ENCODE assay signal across 1 cellular context in the genomic region with DNA sequence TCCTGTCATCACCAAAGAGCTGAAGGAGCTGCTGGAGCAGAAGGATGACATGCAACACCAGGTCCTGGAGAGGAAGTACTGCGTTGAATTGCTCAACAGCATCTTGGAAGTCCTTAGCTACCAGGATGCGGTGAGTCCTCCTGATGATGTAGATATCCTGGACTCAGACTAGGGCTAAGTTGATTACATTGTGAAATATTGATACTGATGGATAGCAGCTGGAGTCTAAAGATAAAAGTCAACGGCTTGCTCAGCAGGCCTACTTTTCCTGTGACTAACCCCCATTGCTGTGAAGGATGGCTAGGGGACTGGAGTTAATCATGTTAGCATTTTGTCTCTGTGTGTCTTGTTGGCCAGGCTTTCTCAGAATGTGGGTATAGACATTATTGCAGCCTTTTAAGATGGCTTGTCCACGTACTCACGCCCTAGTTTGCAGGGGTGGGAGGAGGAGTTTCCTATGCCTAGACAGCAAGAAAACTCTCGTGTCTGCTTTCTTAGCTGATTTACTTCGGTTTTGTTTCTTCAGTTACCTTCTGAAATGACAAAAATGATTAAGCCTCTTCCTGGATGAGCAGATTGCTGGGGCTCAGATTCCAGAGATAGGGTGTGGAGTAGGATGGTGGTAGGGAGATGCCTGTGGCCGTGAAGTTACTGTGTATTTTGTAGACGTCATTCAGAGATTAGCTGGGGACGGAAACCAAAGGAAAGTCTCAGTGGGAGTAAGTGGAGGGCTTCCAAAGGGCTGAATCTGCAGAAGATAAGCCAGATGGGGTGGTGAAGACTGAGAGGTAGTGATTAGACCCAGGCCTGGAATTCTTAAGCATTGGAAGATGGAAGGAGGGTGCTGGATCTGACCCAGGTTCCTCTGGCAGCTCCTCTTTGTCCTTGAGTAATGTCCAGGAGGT.
TF ChIP-seq lines count a peak whose summit lies in the region.

No MANE protein-coding gene starts in this region.

TF ChIP-seq in K562, 482 proteins besides CTCF, POLR2A, EP300 and RAD21 (continued from another document and continues in another):
- TF ChIP-seq, protein P1, sequence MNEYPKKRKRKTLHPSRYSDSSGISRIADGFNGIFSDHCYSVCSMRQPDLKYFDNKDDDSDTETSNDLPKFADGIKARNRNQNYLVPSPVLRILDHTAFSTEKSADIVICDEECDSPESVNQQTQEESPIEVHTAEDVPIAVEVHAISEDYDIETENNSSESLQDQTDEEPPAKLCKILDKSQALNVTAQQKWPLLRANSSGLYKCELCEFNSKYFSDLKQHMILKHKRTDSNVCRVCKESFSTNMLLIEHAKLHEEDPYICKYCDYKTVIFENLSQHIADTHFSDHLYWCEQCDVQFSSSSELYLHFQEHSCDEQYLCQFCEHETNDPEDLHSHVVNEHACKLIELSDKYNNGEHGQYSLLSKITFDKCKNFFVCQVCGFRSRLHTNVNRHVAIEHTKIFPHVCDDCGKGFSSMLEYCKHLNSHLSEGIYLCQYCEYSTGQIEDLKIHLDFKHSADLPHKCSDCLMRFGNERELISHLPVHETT (CRISPR knock-in tag; conservative IDR thresholded peaks at IDR 0.05 in 1 of 2, IDR thresholded peaks at IDR 0.05 in 1 of 2), result peak in 1 of 2 experiments; percentile 51; a peak in 2 of 4 replicates
- TF ChIP-seq IFI16 (CRISPR knock-in tag; IDR thresholded peaks at IDR 0.05) (no peak), CBFA2T2 (conservative IDR thresholded peaks at IDR 0.05) (peak; percentile 86), TAL1 (IDR thresholded peaks at IDR 0.05) (peak; percentile 81), FOSL1 (tag; conservative IDR thresholded peaks at IDR 0.05) (peak; percentile 90), CCNT2 (IDR thresholded peaks at IDR 0.05; ENCODE audit: borderline replicate concordance, extremely low read depth, insufficient read length, low read depth, low read length) (peak; percentile 37), ZNF764 (CRISPR knock-in tag; IDR thresholded peaks at IDR 0.05; ENCODE audit: low read depth) (no peak), DDX20 (tag; IDR thresholded peaks at IDR 0.05; ENCODE audit: low read depth) (no peak), SNIP1 (IDR thresholded peaks at IDR 0.05; ENCODE audit: low read depth) (no peak), SIN3B (IDR thresholded peaks at IDR 0.05; ENCODE audit: low read depth) (no peak), DMBX1 (CRISPR knock-in tag; IDR thresholded peaks at IDR 0.05; ENCODE audit: borderline replicate concordance) (no peak), EGR1 (conservative IDR thresholded peaks at IDR 0.05) (peak; percentile 51), ZNF174 (CRISPR knock-in tag; IDR thresholded peaks at IDR 0.05) (no peak), GTF2A2 (tag; IDR thresholded peaks at IDR 0.05) (no peak), ERF (CRISPR knock-in tag; IDR thresholded peaks at IDR 0.05) (no peak), HCFC1 (IDR thresholded peaks at IDR 0.05; ENCODE audit: low read depth, low read length) (no peak), ZFP36 (IDR thresholded peaks at IDR 0.05; ENCODE audit: low read depth, low read length, partially characterized antibody) (peak; percentile 4), HMG20B (CRISPR knock-in tag; IDR thresholded peaks at IDR 0.05) (no peak), POU5F1 (IDR thresholded peaks at IDR 0.05; ENCODE audit: borderline replicate concordance, low read depth, low read length, partially characterized antibody) (no peak), SOX6 (IDR thresholded peaks at IDR 0.05) (peak; percentile 44; the same call in 1 of the 2 replicates), SLC30A9 (CRISPR knock-in tag; IDR thresholded peaks at IDR 0.05) (no peak), KAT8 (IDR thresholded peaks at IDR 0.05; ENCODE audit: low read depth) (no peak), CREM (IDR thresholded peaks at IDR 0.05; ENCODE audit: low read depth) (peak; percentile 83), RFX1 (IDR thresholded peaks at IDR 0.05) (peak; percentile 26; the same call in 1 of the 2 replicates), ZNF3 (CRISPR knock-in tag; IDR thresholded peaks at IDR 0.05) (no peak), TRIM28 (IDR thresholded peaks at IDR 0.05) (no peak), ZBTB7A (IDR thresholded peaks at IDR 0.05; ENCODE audit: borderline replicate concordance, control insufficient read depth, low read depth, low read length) (no peak), ZFPM2 (CRISPR knock-in tag; IDR thresholded peaks at IDR 0.05) (no peak), MYBL2 (IDR thresholded peaks at IDR 0.05; ENCODE audit: low read depth) (no peak), MYBL2 (CRISPR knock-in tag; IDR thresholded peaks at IDR 0.05; ENCODE audit: borderline replicate concordance) (no peak), KHSRP (IDR thresholded peaks at IDR 0.05) (no peak), YBX1 (IDR thresholded peaks at IDR 0.05) (no peak), ZKSCAN8 (CRISPR knock-in tag; IDR thresholded peaks at IDR 0.05) (peak; percentile 33; the same call in 1 of the 2 replicates), ZBED1 (IDR thresholded peaks at IDR 0.05) (peak; percentile 27; the same call in 1 of the 2 replicates), MAFK (IDR thresholded peaks at IDR 0.05; ENCODE audit: low read length) (peak; percentile 42), BRCA1 (IDR thresholded peaks at IDR 0.05) (no peak), BRCA1 (CRISPR knock-in tag; IDR thresholded peaks at IDR 0.05) (no peak), HDAC1 (IDR thresholded peaks at IDR 0.05) (peak in 1 of 2 experiments; percentile 75; a peak in 2 of 4 replicates), MEIS2 (IDR thresholded peaks at IDR 0.05; ENCODE audit: partially characterized antibody) (peak; percentile 79), MBD2 (IDR thresholded peaks at IDR 0.05; ENCODE audit: borderline replicate concordance, low read depth) (peak; percentile 16; the same call in 1 of the 2 replicates), TEAD2 (tag; IDR thresholded peaks at IDR 0.05) (no peak), SMAD1 (IDR thresholded peaks at IDR 0.05; ENCODE audit: low read depth, low read length, partially characterized antibody) (no peak), SAFB2 (IDR thresholded peaks at IDR 0.05; ENCODE audit: borderline replicate concordance, low read depth, low read length, severe bottlenecking) (no peak), PML (IDR thresholded peaks at IDR 0.05; ENCODE audit: low read length) (peak; percentile 84), STAG1 (CRISPR knock-in tag; IDR thresholded peaks at IDR 0.05; ENCODE audit: borderline replicate concordance) (no peak), GABPB1 (CRISPR knock-in tag; IDR thresholded peaks at IDR 0.05) (peak; percentile 59; the same call in 1 of the 2 replicates), TSC22D4 (tag; IDR thresholded peaks at IDR 0.05) (no peak), ZNF766 (CRISPR knock-in tag; conservative IDR thresholded peaks at IDR 0.05) (no peak), TBP (optimal IDR thresholded peaks at IDR 0.05; ENCODE audit: low read depth, low read length) (no peak), ETV5 (CRISPR knock-in tag; IDR thresholded peaks at IDR 0.05; ENCODE audit: low read depth) (no peak), ZBTB8A (IDR thresholded peaks at IDR 0.05; ENCODE audit: partially characterized antibody) (no peak), RBM39 (optimal IDR thresholded peaks at IDR 0.05; ENCODE audit: low read depth, low read length) (no peak), BHLHE40 (IDR thresholded peaks at IDR 0.05; ENCODE audit: low read length) (no peak; the same call in 1 of the 2 replicates), TAF15 (IDR thresholded peaks at IDR 0.05; ENCODE audit: low read depth, low read length) (no peak), NEUROD1 (IDR thresholded peaks at IDR 0.05; ENCODE audit: borderline replicate concordance, low read depth, low read length, partially characterized antibody) (peak; percentile 44)
- TF ChIP-seq, protein P2, sequence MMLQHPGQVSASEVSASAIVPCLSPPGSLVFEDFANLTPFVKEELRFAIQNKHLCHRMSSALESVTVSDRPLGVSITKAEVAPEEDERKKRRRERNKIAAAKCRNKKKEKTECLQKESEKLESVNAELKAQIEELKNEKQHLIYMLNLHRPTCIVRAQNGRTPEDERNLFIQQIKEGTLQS (IDR thresholded peaks at IDR 0.05), result peak; percentile 40; the same call in 1 of the 2 replicates
- TF ChIP-seq, protein P2 (CRISPR knock-in tag; conservative IDR thresholded peaks at IDR 0.05), result no peak
- TF ChIP-seq, protein P3, sequence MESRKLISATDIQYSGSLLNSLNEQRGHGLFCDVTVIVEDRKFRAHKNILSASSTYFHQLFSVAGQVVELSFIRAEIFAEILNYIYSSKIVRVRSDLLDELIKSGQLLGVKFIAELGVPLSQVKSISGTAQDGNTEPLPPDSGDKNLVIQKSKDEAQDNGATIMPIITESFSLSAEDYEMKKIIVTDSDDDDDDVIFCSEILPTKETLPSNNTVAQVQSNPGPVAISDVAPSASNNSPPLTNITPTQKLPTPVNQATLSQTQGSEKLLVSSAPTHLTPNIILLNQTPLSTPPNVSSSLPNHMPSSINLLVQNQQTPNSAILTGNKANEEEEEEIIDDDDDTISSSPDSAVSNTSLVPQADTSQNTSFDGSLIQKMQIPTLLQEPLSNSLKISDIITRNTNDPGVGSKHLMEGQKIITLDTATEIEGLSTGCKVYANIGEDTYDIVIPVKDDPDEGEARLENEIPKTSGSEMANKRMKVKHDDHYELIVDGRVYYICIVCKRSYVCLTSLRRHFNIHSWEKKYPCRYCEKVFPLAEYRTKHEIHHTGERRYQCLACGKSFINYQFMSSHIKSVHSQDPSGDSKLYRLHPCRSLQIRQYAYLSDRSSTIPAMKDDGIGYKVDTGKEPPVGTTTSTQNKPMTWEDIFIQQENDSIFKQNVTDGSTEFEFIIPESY (CRISPR knock-in tag; IDR thresholded peaks at IDR 0.05), result 0 out of 2 replicates have a peak, but pooled peaks have one; percentile 13
- TF ChIP-seq, protein P4, sequence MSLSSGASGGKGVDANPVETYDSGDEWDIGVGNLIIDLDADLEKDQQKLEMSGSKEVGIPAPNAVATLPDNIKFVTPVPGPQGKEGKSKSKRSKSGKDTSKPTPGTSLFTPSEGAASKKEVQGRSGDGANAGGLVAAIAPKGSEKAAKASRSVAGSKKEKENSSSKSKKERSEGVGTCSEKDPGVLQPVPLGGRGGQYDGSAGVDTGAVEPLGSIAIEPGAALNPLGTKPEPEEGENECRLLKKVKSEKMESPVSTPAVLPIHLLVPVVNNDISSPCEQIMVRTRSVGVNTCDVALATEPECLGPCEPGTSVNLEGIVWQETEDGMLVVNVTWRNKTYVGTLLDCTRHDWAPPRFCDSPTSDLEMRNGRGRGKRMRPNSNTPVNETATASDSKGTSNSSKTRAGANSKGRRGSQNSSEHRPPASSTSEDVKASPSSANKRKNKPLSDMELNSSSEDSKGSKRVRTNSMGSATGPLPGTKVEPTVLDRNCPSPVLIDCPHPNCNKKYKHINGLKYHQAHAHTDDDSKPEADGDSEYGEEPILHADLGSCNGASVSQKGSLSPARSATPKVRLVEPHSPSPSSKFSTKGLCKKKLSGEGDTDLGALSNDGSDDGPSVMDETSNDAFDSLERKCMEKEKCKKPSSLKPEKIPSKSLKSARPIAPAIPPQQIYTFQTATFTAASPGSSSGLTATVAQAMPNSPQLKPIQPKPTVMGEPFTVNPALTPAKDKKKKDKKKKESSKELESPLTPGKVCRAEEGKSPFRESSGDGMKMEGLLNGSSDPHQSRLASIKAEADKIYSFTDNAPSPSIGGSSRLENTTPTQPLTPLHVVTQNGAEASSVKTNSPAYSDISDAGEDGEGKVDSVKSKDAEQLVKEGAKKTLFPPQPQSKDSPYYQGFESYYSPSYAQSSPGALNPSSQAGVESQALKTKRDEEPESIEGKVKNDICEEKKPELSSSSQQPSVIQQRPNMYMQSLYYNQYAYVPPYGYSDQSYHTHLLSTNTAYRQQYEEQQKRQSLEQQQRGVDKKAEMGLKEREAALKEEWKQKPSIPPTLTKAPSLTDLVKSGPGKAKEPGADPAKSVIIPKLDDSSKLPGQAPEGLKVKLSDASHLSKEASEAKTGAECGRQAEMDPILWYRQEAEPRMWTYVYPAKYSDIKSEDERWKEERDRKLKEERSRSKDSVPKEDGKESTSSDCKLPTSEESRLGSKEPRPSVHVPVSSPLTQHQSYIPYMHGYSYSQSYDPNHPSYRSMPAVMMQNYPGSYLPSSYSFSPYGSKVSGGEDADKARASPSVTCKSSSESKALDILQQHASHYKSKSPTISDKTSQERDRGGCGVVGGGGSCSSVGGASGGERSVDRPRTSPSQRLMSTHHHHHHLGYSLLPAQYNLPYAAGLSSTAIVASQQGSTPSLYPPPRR (CRISPR knock-in tag; IDR thresholded peaks at IDR 0.05; ENCODE audit: borderline replicate concordance), result 0 out of 2 replicates have a peak, but pooled peaks have one; percentile 45
- TF ChIP-seq, protein P5, sequence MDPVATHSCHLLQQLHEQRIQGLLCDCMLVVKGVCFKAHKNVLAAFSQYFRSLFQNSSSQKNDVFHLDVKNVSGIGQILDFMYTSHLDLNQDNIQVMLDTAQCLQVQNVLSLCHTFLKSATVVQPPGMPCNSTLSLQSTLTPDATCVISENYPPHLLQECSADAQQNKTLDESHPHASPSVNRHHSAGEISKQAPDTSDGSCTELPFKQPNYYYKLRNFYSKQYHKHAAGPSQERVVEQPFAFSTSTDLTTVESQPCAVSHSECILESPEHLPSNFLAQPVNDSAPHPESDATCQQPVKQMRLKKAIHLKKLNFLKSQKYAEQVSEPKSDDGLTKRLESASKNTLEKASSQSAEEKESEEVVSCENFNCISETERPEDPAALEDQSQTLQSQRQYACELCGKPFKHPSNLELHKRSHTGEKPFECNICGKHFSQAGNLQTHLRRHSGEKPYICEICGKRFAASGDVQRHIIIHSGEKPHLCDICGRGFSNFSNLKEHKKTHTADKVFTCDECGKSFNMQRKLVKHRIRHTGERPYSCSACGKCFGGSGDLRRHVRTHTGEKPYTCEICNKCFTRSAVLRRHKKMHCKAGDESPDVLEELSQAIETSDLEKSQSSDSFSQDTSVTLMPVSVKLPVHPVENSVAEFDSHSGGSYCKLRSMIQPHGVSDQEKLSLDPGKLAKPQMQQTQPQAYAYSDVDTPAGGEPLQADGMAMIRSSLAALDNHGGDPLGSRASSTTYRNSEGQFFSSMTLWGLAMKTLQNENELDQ (CRISPR knock-in tag; IDR thresholded peaks at IDR 0.05; ENCODE audit: borderline replicate concordance), result no peak
- TF ChIP-seq, protein P6, sequence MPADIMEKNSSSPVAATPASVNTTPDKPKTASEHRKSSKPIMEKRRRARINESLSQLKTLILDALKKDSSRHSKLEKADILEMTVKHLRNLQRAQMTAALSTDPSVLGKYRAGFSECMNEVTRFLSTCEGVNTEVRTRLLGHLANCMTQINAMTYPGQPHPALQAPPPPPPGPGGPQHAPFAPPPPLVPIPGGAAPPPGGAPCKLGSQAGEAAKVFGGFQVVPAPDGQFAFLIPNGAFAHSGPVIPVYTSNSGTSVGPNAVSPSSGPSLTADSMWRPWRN (IDR thresholded peaks at IDR 0.05; ENCODE audit: low read depth), result peak; percentile 29; the same call in 1 of the 2 replicates
- TF ChIP-seq, protein P7, sequence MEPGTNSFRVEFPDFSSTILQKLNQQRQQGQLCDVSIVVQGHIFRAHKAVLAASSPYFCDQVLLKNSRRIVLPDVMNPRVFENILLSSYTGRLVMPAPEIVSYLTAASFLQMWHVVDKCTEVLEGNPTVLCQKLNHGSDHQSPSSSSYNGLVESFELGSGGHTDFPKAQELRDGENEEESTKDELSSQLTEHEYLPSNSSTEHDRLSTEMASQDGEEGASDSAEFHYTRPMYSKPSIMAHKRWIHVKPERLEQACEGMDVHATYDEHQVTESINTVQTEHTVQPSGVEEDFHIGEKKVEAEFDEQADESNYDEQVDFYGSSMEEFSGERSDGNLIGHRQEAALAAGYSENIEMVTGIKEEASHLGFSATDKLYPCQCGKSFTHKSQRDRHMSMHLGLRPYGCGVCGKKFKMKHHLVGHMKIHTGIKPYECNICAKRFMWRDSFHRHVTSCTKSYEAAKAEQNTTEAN (CRISPR knock-in tag; IDR thresholded peaks at IDR 0.05), result no peak
